Comparison of ENCODE assay signal across 20 cellular contexts in the genomic region with DNA sequence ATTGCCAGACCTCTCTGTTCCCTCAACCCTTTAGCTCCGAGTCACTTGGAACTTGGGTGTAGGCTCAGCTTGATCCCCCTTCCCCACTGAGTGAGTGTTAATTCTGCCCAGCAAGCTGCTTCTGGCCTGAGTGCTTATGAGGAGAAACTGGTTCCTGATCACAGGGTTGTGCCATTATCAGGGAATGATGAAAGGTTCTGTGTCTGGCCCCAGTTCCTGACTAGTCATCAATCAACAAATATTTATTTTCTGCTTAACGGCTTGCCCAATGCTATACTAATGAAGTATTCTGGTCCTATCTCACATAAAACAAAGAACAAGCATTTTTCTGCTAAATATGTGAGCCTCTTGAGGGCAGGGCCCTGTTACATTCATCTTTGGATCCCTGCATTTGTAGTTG.
"Had no signal": no experiment of that assay in that cellular context is flagged by ENCODE, and none has a peak within 500 bp of the region (broad histone marks: within the 10 kb centered on the region; RNA-seq: fewer than 3 reads in every experiment).

No MANE protein-coding gene starts in this region.

- H3K4me3 ChIP-seq: esophagus muscularis mucosa, gastrocnemius medialis, heart right ventricle, lower lobe of right lung, tibial artery, upper lobe of left lung, uterus had no signal

- H3K9me3 Mint-ChIP-seq: memory B cell, naive B cell, nephron had no signal

- H3K27ac ChIP-seq: epithelial cell of prostate, esophagus muscularis mucosa, gastrocnemius medialis, heart right ventricle, lower lobe of right lung, tibial artery, upper lobe of left lung, uterus had no signal

- H3K4me3 Mint-ChIP-seq: memory B cell, naive B cell, nephron had no signal

- H3K4me1 Mint-ChIP-seq: nephron had no signal

- H3K27ac Mint-ChIP-seq: memory B cell, nephron had no signal

- H3K27me3 Mint-ChIP-seq: memory B cell, naive B cell had no signal

- DNase-seq: effector memory CD4-positive, alpha-beta T cell; gastrocnemius medialis; heart right ventricle; hypothalamus; kidney glomerular epithelial cell; lower lobe of right lung; midbrain; naive B cell; occipital lobe; posterior cingulate gyrus; small intestine; stimulated activated CD4-positive, alpha-beta T cell treated with anti-CD3 and anti-CD28 coated beads, Interleukin-2, amount 100 ng/mL, for 48 hours; stimulated activated naive CD8-positive, alpha-beta T cell treated with anti-CD3 and anti-CD28 coated beads, Interleukin-15, Interleukin-2, amounts not matched to agents 100 U/mL and 50 U/mL, for 24 hours; tibial artery; upper lobe of left lung; uterus had no signal

- H3K36me3 Mint-ChIP-seq: memory B cell, naive B cell had no signal

- ATAC-seq: gastrocnemius medialis; heart right ventricle; lower lobe of right lung; stimulated activated naive CD8-positive, alpha-beta T cell treated with anti-CD3 and anti-CD28 coated beads, Interleukin-15, Interleukin-2, amounts not matched to agents 100 U/mL and 50 U/mL, for 24 hours had no signal

- H3K4me1 ChIP-seq: esophagus muscularis mucosa, gastrocnemius medialis, lower lobe of right lung, tibial artery, upper lobe of left lung, uterus had no signal

- H3K36me3 ChIP-seq: uterus had no signal

- H3K27me3 ChIP-seq: esophagus muscularis mucosa, gastrocnemius medialis, heart right ventricle, tibial artery, upper lobe of left lung, uterus had no signal

- H3K9me3 ChIP-seq: esophagus muscularis mucosa, gastrocnemius medialis, heart right ventricle, lower lobe of right lung, tibial artery, upper lobe of left lung, uterus had no signal
